In the genomic region with DNA sequence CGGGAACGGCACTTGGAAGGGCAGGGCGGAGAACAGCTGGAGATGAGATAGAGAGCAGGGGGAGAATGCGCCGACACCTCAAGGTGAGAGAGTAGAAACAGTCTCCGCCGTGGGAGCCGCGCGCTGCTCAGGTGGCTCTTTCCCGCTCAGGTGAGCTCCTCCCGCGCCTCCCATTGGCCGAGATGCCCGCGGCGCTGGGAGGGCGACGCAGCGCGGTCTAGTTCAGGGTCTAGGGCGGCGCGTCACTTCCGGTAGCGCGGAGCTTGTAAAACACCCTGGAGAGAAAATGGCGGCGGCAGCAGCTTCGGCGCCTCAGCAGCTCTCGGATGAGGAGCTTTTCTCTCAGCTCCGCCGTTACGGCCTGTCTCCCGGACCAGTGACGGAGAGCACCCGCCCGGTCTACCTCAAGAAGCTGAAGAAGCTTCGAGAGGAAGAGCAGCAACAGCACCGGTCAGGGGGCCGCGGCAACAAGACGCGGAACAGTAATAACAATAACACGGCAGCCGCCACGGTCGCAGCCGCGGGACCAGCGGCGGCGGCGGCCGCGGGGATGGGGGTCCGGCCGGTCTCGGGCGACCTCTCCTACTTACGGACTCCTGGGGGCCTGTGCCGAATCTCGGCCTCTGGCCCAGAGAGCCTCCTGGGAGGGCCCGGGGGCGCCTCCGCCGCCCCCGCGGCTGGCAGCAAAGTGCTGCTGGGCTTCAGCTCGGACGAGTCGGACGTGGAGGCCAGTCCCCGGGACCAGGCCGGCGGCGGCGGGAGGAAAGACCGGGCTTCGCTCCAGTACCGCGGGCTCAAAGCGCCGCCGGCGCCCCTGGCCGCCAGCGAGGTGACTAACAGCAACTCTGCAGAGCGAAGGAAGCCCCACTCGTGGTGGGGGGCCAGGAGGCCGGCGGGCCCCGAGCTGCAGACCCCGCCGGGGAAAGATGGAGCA, we compare ENCODE assay signal across 8 cellular contexts. TPM values are rescaled to one million over a fixed set of nuclear protein-coding genes. Genes with fewer than 3 reads are reported as not detected.
DNase-seq lines count a peak whose midpoint lies in the region; ATAC-seq and TF ChIP-seq lines count a peak whose summit lies in the region.

Gene LEMD3 (plus strand): TSS at position 273 of the 934 bp plus-strand sequence. CDS start 14 bp downstream, at position 287.

- peak within 1 kb of the TSS; percentile 86 for H2BK5ac ChIP-seq in trophoblast cell (ENCODE audit: low read depth, low read length, poor library complexity)

- H3K18ac ChIP-seq in trophoblast cell (ENCODE audit: low read length), result peak within 1 kb of the TSS; percentile 94

- H2AK5ac ChIP-seq in trophoblast cell (ENCODE audit: low read length), result no peak within 1 kb of the TSS

- peak within 1 kb of the TSS; percentile 95 for H3K9ac ChIP-seq in trophoblast cell (ENCODE audit: low read length)

- H3K27ac ChIP-seq in adipose tissue (ENCODE audit: low read depth, low read length) (peak within 1 kb of the TSS; percentile 90), trophoblast cell (ENCODE audit: low read depth, low read length) (peak within 1 kb of the TSS; percentile 84), tibial nerve (peak within 1 kb of the TSS; percentile 92 to 97 (median 95))

- peak within 1 kb of the TSS; percentile 95 for H4K12ac ChIP-seq in trophoblast cell (ENCODE audit: low read depth, low read length)

- peaks cover 14% of the 10 kb centered on the region for H3K79me1 ChIP-seq in trophoblast cell (ENCODE audit: low read length)

- H3K27ac Mint-ChIP-seq in T-cell, result peak within 1 kb of the TSS; percentile 98 to 99

- intact Hi-C loops in cardiac septum (cut with DNase I), result loop anchor here (5.0 to 10.0 kb wide), 3 partner anchors 38 to 765 kb away; partner anchors contain the start of genes MSRB3 and XPOT

- H3K4me2 ChIP-seq in trophoblast cell (ENCODE audit: low read length), result peak within 1 kb of the TSS; percentile 88

- in situ Hi-C loops in GM13977 (cut with MboI; ENCODE audit: low pct_unique_long_range_greater_than_20kb, low sequenced_read_pairs, unreplicated experiment), result loop anchor here (10.0 kb wide), 1 partner anchor 55 kb away; no protein-coding TSS in a partner anchor

- WGBS in adipose tissue, 3 donors, result 0% methylated on average over 78 to 96 of the region's 96 CpGs
- no CpG with 5 or more reads among the region's 96 CpGs for WGBS in trophoblast cell (ENCODE audit: extremely low coverage, insufficient coverage, insufficient read length)
- 0 to 1% methylated on average over 44 to 74 of the region's 96 CpGs for WGBS in tibial nerve, 2 donors

- DNase-seq in GM13977 (ENCODE audit: low spot score), result peak; percentile 95
- DNase-seq in NCI-H146 (lab: John Stamatoyannopoulos, UW), result peak; percentile 97
- DNase-seq in T-cell, result peak; percentile 85 to 98 (median 95)
- peak; percentile 97 for DNase-seq in cardiac septum (ENCODE audit: low spot score)
- DNase-seq in trophoblast cell, result peak; percentile 99
- DNase-seq in tibial nerve (ENCODE audit: low spot score in 2 of 2), result peak; percentile 86 to 90

- CTCF ChIA-PET in T-cell (lab: Charles Lee), result interaction anchor here (0.6 to 2.1 kb wide), 15 partner anchors 8 to 962 kb away, joined by 3 to 28 read pairs (median 4); no protein-coding TSS in a partner anchor

- H3K36me3 Mint-ChIP-seq in T-cell, result peaks cover 11% of the 10 kb centered on the region

- no peaks in the 10 kb centered on the region for H3K27me3 ChIP-seq in trophoblast cell (ENCODE audit: insufficient read depth, low read length)
- H3K27me3 ChIP-seq in tibial nerve, result no peaks in the 10 kb centered on the region

- no peak for TF ChIP-seq CTCF in GM13977 (IDR thresholded peaks at IDR 0.05; ENCODE audit: extremely low read depth, insufficient read depth, missing control alignments)
- peak in 1 of 5 experiments; percentile 13 for TF ChIP-seq CTCF in tibial nerve (IDR thresholded peaks at IDR 0.05)

- H3K9me3 Mint-ChIP-seq in T-cell, result no peaks in the 10 kb centered on the region

- H3K36me3 ChIP-seq in trophoblast cell (ENCODE audit: control insufficient read depth in 1 of 2, insufficient read depth in 2 of 2, low read length in 2 of 2) (no peaks in the 10 kb centered on the region), tibial nerve (no peaks in the 10 kb centered on the region)

- H3K4me1 ChIP-seq in trophoblast cell (ENCODE audit: control insufficient read depth in 1 of 2, insufficient read depth in 2 of 2, low read length in 2 of 2) (peaks cover 0 to 3% of the 10 kb centered on the region in 2 experiments), tibial nerve (peaks cover 0 to 48% (median 30%) of the 10 kb centered on the region in 4 donors)

- H2AFZ ChIP-seq in trophoblast cell (ENCODE audit: insufficient read depth, low read length, poor library complexity), result peak within 1 kb of the TSS; percentile 89

- H3K9me3 ChIP-seq in trophoblast cell (ENCODE audit: insufficient read depth, low read depth, low read length), result no peaks in the 10 kb centered on the region
- no peaks in the 10 kb centered on the region for H3K9me3 ChIP-seq in tibial nerve

- no peaks in the 10 kb centered on the region for H3K27me3 Mint-ChIP-seq in T-cell

- peak within 1 kb of the TSS; percentile 95 for H3K14ac ChIP-seq in trophoblast cell (ENCODE audit: low read length)

- POLR2A ChIA-PET in T-cell (lab: Charles Lee), result interaction anchor here (0.6 to 2.1 kb wide), 25 partner anchors 9 to 1119 kb away, joined by 3 to 20 read pairs (median 4); partner anchors contain the start of gene LLPH (in 1 of the 2)

- peak within 1 kb of the TSS; percentile 98 for H3K4me3 ChIP-seq in trophoblast cell (ENCODE audit: low read depth, low read length)
- H3K4me3 ChIP-seq in tibial nerve, result peak within 1 kb of the TSS; percentile 87 to 99 (median 90)

- H3K4me3 Mint-ChIP-seq in T-cell, result peak within 1 kb of the TSS; percentile 99 to 100 (median 100)

- peaks cover 17 to 41% (median 36%) of the 10 kb centered on the region in 3 donors for H3K4me1 Mint-ChIP-seq in T-cell

- H4K91ac ChIP-seq in trophoblast cell (ENCODE audit: low read depth, low read length), result peak within 1 kb of the TSS; percentile 90

- TF ChIP-seq POLR2A in tibial nerve (IDR thresholded peaks at IDR 0.05), result peak; percentile 69 to 90

- peak; percentile 21 to 95 for TF ChIP-seq EP300 in tibial nerve (IDR thresholded peaks at IDR 0.05)

- ATAC-seq in HG02870 (IDR thresholded peaks at IDR 0.05; ENCODE audit: unreplicated experiment), result peak; percentile 85
- peak; percentile 94 to 98 (median 98) for ATAC-seq in T-cell (replicated peaks in 1 of 4)

- no peak within 1 kb of the TSS for H2BK12ac ChIP-seq in trophoblast cell (ENCODE audit: low read length)

- no peak within 1 kb of the TSS for H3K23ac ChIP-seq in trophoblast cell (ENCODE audit: low read length)

- H2BK120ac ChIP-seq in trophoblast cell (ENCODE audit: insufficient read depth, low read length, poor library complexity), result peak within 1 kb of the TSS; percentile 94

- peak within 1 kb of the TSS; percentile 86 for H3K4ac ChIP-seq in trophoblast cell (ENCODE audit: low read depth, low read length)

- peaks cover 12% of the 10 kb centered on the region for H3K79me2 ChIP-seq in trophoblast cell (ENCODE audit: control insufficient read depth, insufficient read depth, low read length, poor library complexity)

- peak within 1 kb of the TSS; percentile 97 for H4K8ac ChIP-seq in trophoblast cell (ENCODE audit: low read depth, low read length)

RNA-seq across cellular contexts. Expression of gene LEMD3, which starts in this region (rescaled TPM):
- total RNA-seq in T-cell (10 to 100 TPM; 57.0 to 62.9 (median 58.2) TPM), cardiac septum (17.2 TPM), tibial nerve (10 to 100 TPM; 38.3 to 57.3 (median 50.3) TPM)
- 1 to 10 TPM; 5.5 to 9.5 (median 6.0) TPM for polyA plus RNA-seq in adipose tissue
- polyA plus RNA-seq in trophoblast cell (2013), result 11.3 and 11.6 TPM in 2 replicates

Comparison
In these comparisons a context has a peak if more than half of its experiments do, and no peak if none do; other contexts are left out.
1. Peak in every context shown above with its lines: DNase-seq, ATAC-seq, H3K4me3 ChIP-seq and H3K27ac ChIP-seq.